In genomic region chr12:46406352-46407027, GRCh38 we compare ENCODE assay signal across 11 cellular contexts.
"Had no signal": no experiment of that assay in that cellular context is flagged by ENCODE, and none has a peak within 500 bp of the region (broad histone marks: within the 10 kb centered on the region; RNA-seq: fewer than 3 reads in every experiment).

No MANE protein-coding gene starts in this region.

- H3K9me3 ChIP-seq: colonic mucosa, stomach had no signal

- H3K27ac ChIP-seq: colonic mucosa, parathyroid adenoma, stomach had no signal

- H3K27ac Mint-ChIP-seq: activated naive CD4-positive, alpha-beta T cell treated with anti-CD3 and anti-CD28 coated beads, Interleukin-2, amount 50 U/mL, for 72 hours had no signal

- H3K4me3 ChIP-seq: colonic mucosa, stomach had no signal

- H3K36me3 ChIP-seq: colonic mucosa, stomach had no signal

- DNase-seq: activated effector memory CD4-positive, alpha-beta T cell treated with anti-CD3 and anti-CD28 coated beads, Interleukin-2, amount 50 U/mL, for 16 hours; activated T-cell treated with anti-CD3 and anti-CD28 coated beads, Interleukin-2, amount 50 U/mL, for 1 hour; aorta; colonic mucosa; effector CD8-positive, alpha-beta T cell; hippocampal formation; stimulated activated CD4-positive, alpha-beta T cell treated with anti-CD3 and anti-CD28 coated beads, Interleukin-4, amount 100 ng/mL, for 4 hours; stomach; T-helper 9 cell had no signal

- H3K27me3 ChIP-seq: colonic mucosa, stomach had no signal
